ENCODE assay signal across 10 cellular contexts in genomic region chr1:158003409-158003805, GRCh38. TPM values are rescaled to one million over a fixed set of nuclear protein-coding genes. Genes with fewer than 3 reads are reported as not detected.
A peak's percentile ranks its signal among the peaks of the same experiment; 100 is the strongest.
DNase-seq lines count a peak whose midpoint lies in the region; ATAC-seq, FAIRE-seq and TF ChIP-seq lines count a peak whose summit lies in the region.
"Had no signal": no experiment of that assay in that cellular context is flagged by ENCODE, and none has a peak within 500 bp of the region (broad histone marks: within the 10 kb centered on the region; RNA-seq: fewer than 3 reads in every experiment).

No MANE protein-coding gene starts in this region.

- H3K27ac ChIP-seq in H1 (ENCODE audit: low read depth, low read length) (no peak overlapping the region), upper lobe of left lung (peak overlapping the region in 3 of 4 donors; percentile 52 to 73 (median 67))

- peak overlapping the region; percentile 53; the same call in 1 of the 2 replicates for H2BK15ac ChIP-seq in H1 (ENCODE audit: low read length)

- DNase-seq in NCI-H226 (peak; percentile 88), H1 (ENCODE audit: low read depth in 1 of 2, low spot score in 2 of 2) (no peak), myocyte (ENCODE audit: low read depth) (peak; percentile 56), upper lobe of left lung (peak in 1 of 2 donors; percentile 36), SHP77 treated with DMSO at 0.1 percent for 48 hours (lab: John Stamatoyannopoulos, UW) (no peak)
- no peak for DNase-seq in stimulated activated naive CD8-positive, alpha-beta T cell treated with anti-CD3 and anti-CD28 coated beads, Interleukin-15, Interleukin-2, amounts not matched to agents 100 U/mL and 50 U/mL, for 24 hours
- DNase-seq: activated T-cell treated with anti-CD3 and anti-CD28 coated beads for 4 hours, immature natural killer cell, NCI-H345 had no signal

- no peaks in the 10 kb centered on the region for H3K23me2 ChIP-seq in H1 (ENCODE audit: low read depth, low read length)

- H4K20me1 ChIP-seq in H1 (replicated peaks in 1 of 2; ENCODE audit: control insufficient read depth in 1 of 2, insufficient read depth in 2 of 2, low read length in 2 of 2): peaks cover 0 to 3% of the 10 kb centered on the region in 2 experiments

- peak overlapping the region; percentile 84; the same call in 1 of the 2 replicates for H2BK5ac ChIP-seq in H1 (ENCODE audit: low read depth, low read length)

- H3K9ac ChIP-seq in H1 (replicated peaks in 1 of 4; ENCODE audit: extremely low read depth in 1 of 4, low read depth in 3 of 4, low read length in 3 of 4): no peak overlapping the region

- H3K9me3 ChIP-seq in H1 (ENCODE audit: insufficient read depth in 2 of 2, low read depth in 1 of 2, low read length in 1 of 2) (no peaks in the 10 kb centered on the region), upper lobe of left lung (no peaks in the 10 kb centered on the region)

- H3K14ac ChIP-seq in H1 (ENCODE audit: insufficient read length): no peak overlapping the region

- H3K56ac ChIP-seq in H1 (replicated peaks; ENCODE audit: insufficient read length, low read depth, low read length): no peak overlapping the region

- H3K27me3 ChIP-seq in H1 (replicated peaks in 1 of 4; ENCODE audit: control insufficient read depth in 3 of 4, extremely low read depth in 1 of 4, insufficient read depth in 3 of 4, low read length in 3 of 4) (no peaks in the 10 kb centered on the region; a peak in 1 of 7 replicates), upper lobe of left lung (no peaks in the 10 kb centered on the region)

- no peak for TF ChIP-seq CTCF in H1 (IDR thresholded peaks at IDR 0.05; ENCODE audit: control extremely low read depth in 1 of 3, insufficient read depth in 1 of 3, low read depth in 1 of 3, low read length in 3 of 3)
- no peak for TF ChIP-seq CTCF in upper lobe of left lung (IDR thresholded peaks at IDR 0.05)

- H3K4me1 ChIP-seq in H1 (replicated peaks in 1 of 4; ENCODE audit: control insufficient read depth in 3 of 4, insufficient read depth in 4 of 4, low read length in 3 of 4) (peaks cover 16 to 36% (median 24%) of the 10 kb centered on the region in 4 experiments), upper lobe of left lung (peaks cover 24 to 59% (median 36%) of the 10 kb centered on the region in 4 donors)

- peak overlapping the region; percentile 2; the same call in 1 of the 2 replicates for H2BK20ac ChIP-seq in H1 (ENCODE audit: low read length)

- no peak for TF ChIP-seq POLR2A in H1 (IDR thresholded peaks at IDR 0.05; ENCODE audit: control extremely low read depth in 1 of 2, low read depth in 2 of 2, low read length in 2 of 2)
- TF ChIP-seq POLR2A in upper lobe of left lung (IDR thresholded peaks at IDR 0.05): no peak

- no peak for FAIRE-seq in H1 (lab: Jason Lieb, UNC)

- peaks cover 0 to 93% of the 10 kb centered on the region in 2 experiments; a peak in 2 of 4 replicates for H3K79me2 ChIP-seq in H1 (ENCODE audit: control insufficient read depth in 1 of 2, insufficient read depth in 2 of 2, low read length in 2 of 2)

- no peak overlapping the region for H2BK120ac ChIP-seq in H1 (replicated peaks; ENCODE audit: low read depth, low read length)

- TF ChIP-seq RAD21 in H1 (IDR thresholded peaks at IDR 0.05 in 1 of 2, conservative IDR thresholded peaks at IDR 0.05 in 1 of 2; ENCODE audit: low read depth in 2 of 2, low read length in 2 of 2): no peak

- 0 out of 4 replicates have a peak overlapping the region, but pooled peaks of 1 of the 2 experiments have one; percentile 30 for H3K4me2 ChIP-seq in H1 (ENCODE audit: insufficient read depth in 1 of 2, low read depth in 2 of 2, low read length in 2 of 2)

- no peak overlapping the region for H3K23ac ChIP-seq in H1 (ENCODE audit: insufficient read length)

- no peak overlapping the region for H3K4me3 ChIP-seq in H1 (ENCODE audit: extremely low read depth in 1 of 4, insufficient read depth in 2 of 4, low read depth in 3 of 4, low read length in 4 of 4)
- no peak overlapping the region for H3K4me3 ChIP-seq in upper lobe of left lung

- peaks cover 0 to 2% (median 0%) of the 10 kb centered on the region in 4 experiments; a peak in 1 of 8 replicates for H3K36me3 ChIP-seq in H1 (ENCODE audit: control insufficient read depth in 2 of 4, insufficient read depth in 4 of 4, low read length in 3 of 4)
- no peaks in the 10 kb centered on the region for H3K36me3 ChIP-seq in upper lobe of left lung

- H4K91ac ChIP-seq in H1 (replicated peaks; ENCODE audit: insufficient read length, low read length): peak overlapping the region; percentile 21

- peaks cover 15% of the 10 kb centered on the region for H3K79me1 ChIP-seq in H1 (ENCODE audit: low read depth, low read length)

- peak overlapping the region; percentile 16; the same call in 1 of the 2 replicates for H2AK5ac ChIP-seq in H1 (ENCODE audit: low read depth, low read length)

- ATAC-seq in upper lobe of left lung (ENCODE audit: low FRiP score in 2 of 2): no peak
- no peak for ATAC-seq in HG02973 (IDR thresholded peaks at IDR 0.05; ENCODE audit: unreplicated experiment)
- no peak for ATAC-seq in stimulated activated naive CD8-positive, alpha-beta T cell treated with anti-CD3 and anti-CD28 coated beads, Interleukin-15, Interleukin-2, amounts not matched to agents 100 U/mL and 50 U/mL, for 24 hours

- WGBS in H1 (ENCODE audit: extremely low coverage in 1 of 2, insufficient coverage in 1 of 2, insufficient read length in 1 of 2, insufficient replicate concordance in 2 of 2, low coverage in 1 of 2, low lambda C conversion rate in 2 of 2, missing lambda C conversion rate in 1 of 2), 2 experiments: 79% methylated on average over 5 of the region's 5 CpGs; no CpG with 5 or more reads in 1 of the 2 experiments
- 45 to 57% methylated on average over 5 of the region's 5 CpGs for WGBS in upper lobe of left lung, 2 donors

- POLR2A ChIA-PET in H1 (lab: Charles Lee; ENCODE audit: partially characterized antibody): interaction anchor here (1.3 to 2.1 kb wide), 3 partner anchors 8 to 74 kb away, joined by 3 to 17 read pairs (median 5); partner anchors contain the start of gene KIRREL1

- no peak overlapping the region for H3K4ac ChIP-seq in H1 (replicated peaks; ENCODE audit: insufficient read length, low read depth, low read length)

- no peak overlapping the region for H4K8ac ChIP-seq in H1 (ENCODE audit: extremely low read depth, insufficient read depth, low read length)

- no peak overlapping the region for H2AFZ ChIP-seq in H1 (ENCODE audit: low read length)

- CTCF ChIA-PET in H1 (lab: Charles Lee; ENCODE audit: partially characterized antibody): interaction anchor here (49.0 to 53.4 kb wide), 3 partner anchors 4 to 106 kb away, joined by 1615 to 2918 read pairs (median 1615); partner anchors contain the start of gene KIRREL1

- H3K18ac ChIP-seq in H1 (ENCODE audit: extremely low read depth, low read length): 0 out of 2 replicates have a peak overlapping the region, but pooled peaks have one; percentile 2

- H4K5ac ChIP-seq in H1 (ENCODE audit: insufficient read length, low read depth, low read length): no peak overlapping the region

- peak overlapping the region; percentile 72; the same call in 1 of the 2 replicates for H2BK12ac ChIP-seq in H1 (ENCODE audit: low read depth, low read length)

- TF ChIP-seq EP300 in H1 (IDR thresholded peaks at IDR 0.05; ENCODE audit: borderline replicate concordance in 1 of 2, low read depth in 2 of 2, low read length in 2 of 2): no peak
- no peak for TF ChIP-seq EP300 in upper lobe of left lung (IDR thresholded peaks at IDR 0.05)

RNA-seq across cellular contexts. Expression of gene KIRREL1, which starts 10.0 kb away (rescaled TPM):
- 39.0 and 41.8 TPM in 2 replicates for total RNA-seq in H1 (2021; fragmentation: NEBNext Ultra II Directional; extraction: Animal tissue kit (Norgen Biotek cat#: 25700))
- polyA plus RNA-seq in H1 (2011; rRNA removed): 14.2 and 22.9 TPM in 2 replicates
- 12.9 TPM for polyA plus RNA-seq in H1 (2011; cell fraction: cytosol; rRNA removed)
- polyA plus RNA-seq in H1 (2011; cell fraction: nucleus; rRNA removed): 36.8 TPM
- 19.9 to 26.0 TPM (median 24.2 TPM) in 4 replicates for polyA plus RNA-seq in H1 (2012, experiment 1 of 2)
- polyA plus RNA-seq in H1 (2012, experiment 2 of 2): 13.6 TPM
- 25.7 TPM for polyA plus RNA-seq in H1 (2013, experiment 1 of 2)
- polyA plus RNA-seq in H1 (2013, experiment 2 of 2): 28.4 TPM
- 27.1 and 34.3 TPM in 2 replicates for polyA minus RNA-seq in H1 (2011; rRNA and poly(A)+ RNA removed)
- polyA minus RNA-seq in H1 (2011; cell fraction: cytosol; rRNA and poly(A)+ RNA removed): 19.2 TPM
- polyA minus RNA-seq in H1 (2011; cell fraction: nucleus; rRNA and poly(A)+ RNA removed): 21.7 TPM
- 41.8 and 50.2 TPM in 2 replicates for total RNA-seq in myocyte
- polyA plus RNA-seq in myocyte (2012): 118 TPM
- 10 to 100 TPM; 16.9 to 40.6 (median 25.8) TPM for total RNA-seq in upper lobe of left lung
- polyA plus RNA-seq: immature natural killer cell had no signal

Comparison
In these comparisons a context has a peak if more than half of its experiments do, and no peak if none do; other contexts are left out.
1. DNase-seq: peak in NCI-H226 (single experiment) and myocyte (single experiment); none in H1 (0 of 2), stimulated activated naive CD8-positive, alpha-beta T cell treated with anti-CD3 and anti-CD28 coated beads, Interleukin-15, Interleukin-2, amounts not matched to agents 100 U/mL and 50 U/mL, for 24 hours (single experiment) and SHP77 treated with DMSO at 0.1 percent for 48 hours (single experiment).